1 cellular context compared by ENCODE assay signal in genomic region chr5:102718819-102719218, GRCh38.
TF ChIP-seq lines count a peak whose summit lies in the region.

No MANE protein-coding gene starts in this region.

TF ChIP-seq in HCT116, 20 proteins besides CTCF, POLR2A, EP300 and RAD21 (continued from another document):
- no peak for TF ChIP-seq EGR1 (IDR thresholded peaks at IDR 0.05; ENCODE audit: low read depth)
